Comparison of ENCODE assay signal across 26 cellular contexts in genomic region chr9:89145086-89145485, GRCh38. TPM values are rescaled to one million over a fixed set of nuclear protein-coding genes. Genes with fewer than 3 reads are reported as not detected.
"Had no signal": no experiment of that assay in that cellular context is flagged by ENCODE, and none has a peak within 500 bp of the region (broad histone marks: within the 10 kb centered on the region; RNA-seq: fewer than 3 reads in every experiment).

No MANE protein-coding gene starts in this region.

- H3K27ac Mint-ChIP-seq: activated CD4-positive, alpha-beta memory T cell treated with anti-CD3 and anti-CD28 coated beads for 36 hours; activated CD4-positive, alpha-beta T cell treated with anti-CD3 and anti-CD28 coated beads, Interleukin-2, amount 10 ng/mL, durations not matched to agents 24 days and 14 days; brain; natural killer cell treated with Interleukin-12 subunit alpha and Interleukin-12 subunit beta and Interleukin-15 and Interleukin-18, amount 100 ng/mL, for 72 hours had no signal

- DNase-seq: activated CD4-positive, alpha-beta memory T cell treated with anti-CD3 and anti-CD28 coated beads for 36 hours; activated CD4-positive, alpha-beta T cell treated with anti-CD3 and anti-CD28 coated beads, Interleukin-2, amount 10 ng/mL, durations not matched to agents 24 days and 14 days; activated CD4-positive, CD25-positive, alpha-beta regulatory T cell treated with anti-CD3 and anti-CD28 coated beads, Interleukin-2, amount 50 U/mL, for 72 hours; activated CD8-positive, alpha-beta memory T cell treated with anti-CD3 and anti-CD28 coated beads, Interleukin-2, amount 50 U/mL, for 4 hours; activated gamma-delta T cell; activated naive CD4-positive, alpha-beta T cell treated with anti-CD3 and anti-CD28 coated beads, Interleukin-2, amount 50 U/mL, for 16 hours; activated T-cell treated with anti-CD3 and anti-CD28 coated beads, Interleukin-2, amount 50 U/mL, for 1 hour; cortex of kidney; left lung; lower lobe of right lung; mesendoderm; mucosa of descending colon; right cardiac atrium; stimulated activated CD4-positive, alpha-beta T cell treated with anti-CD3 and anti-CD28 coated beads, Interleukin-4, amount 100 ng/mL, for 1 hour; stimulated activated naive CD8-positive, alpha-beta T cell treated with anti-CD3 and anti-CD28 coated beads, Interleukin-15, Interleukin-2, amounts not matched to agents 100 U/mL and 50 U/mL, for 24 hours; T-helper 1 cell; trophoblast cell; WERI-Rb-1 had no signal

- H3K9me3 Mint-ChIP-seq: activated CD4-positive, alpha-beta memory T cell treated with anti-CD3 and anti-CD28 coated beads for 36 hours; activated CD4-positive, alpha-beta T cell treated with anti-CD3 and anti-CD28 coated beads, Interleukin-2, amount 10 ng/mL, durations not matched to agents 24 days and 14 days; natural killer cell treated with Interleukin-12 subunit alpha and Interleukin-12 subunit beta and Interleukin-15 and Interleukin-18, amount 100 ng/mL, for 72 hours had no signal

- H3K36me3 ChIP-seq: left lung, lower lobe of right lung, thoracic aorta, WERI-Rb-1 had no signal

- H3K4me1 Mint-ChIP-seq: activated CD4-positive, alpha-beta T cell treated with anti-CD3 and anti-CD28 coated beads, Interleukin-2, amount 10 ng/mL, durations not matched to agents 24 days and 14 days had no signal

- H3K27ac ChIP-seq: left lung, lower lobe of right lung, thoracic aorta, WERI-Rb-1 had no signal

- FAIRE-seq: endothelial cell of umbilical vein, frontal cortex, TTC549, urothelium cell line had no signal

- H3K4me1 ChIP-seq: left lung, lower lobe of right lung had no signal

- H3K27me3 ChIP-seq: left lung had no signal

- H3K4me3 ChIP-seq: left lung, lower lobe of right lung, mucosa of descending colon, thoracic aorta had no signal

- H3K36me3 Mint-ChIP-seq: activated CD4-positive, alpha-beta memory T cell treated with anti-CD3 and anti-CD28 coated beads for 36 hours; natural killer cell treated with Interleukin-12 subunit alpha and Interleukin-12 subunit beta and Interleukin-15 and Interleukin-18, amount 100 ng/mL, for 72 hours had no signal

- H3K9me3 ChIP-seq: left lung, lower lobe of right lung, mucosa of descending colon, thoracic aorta had no signal

- H3K27me3 Mint-ChIP-seq: brain had no signal

- H3K4me3 Mint-ChIP-seq: activated CD4-positive, alpha-beta memory T cell treated with anti-CD3 and anti-CD28 coated beads for 36 hours; activated CD4-positive, alpha-beta T cell treated with anti-CD3 and anti-CD28 coated beads, Interleukin-2, amount 10 ng/mL, durations not matched to agents 24 days and 14 days; natural killer cell treated with Interleukin-12 subunit alpha and Interleukin-12 subunit beta and Interleukin-15 and Interleukin-18, amount 100 ng/mL, for 72 hours had no signal

RNA-seq across cellular contexts. Expression of gene SHC3, which starts 33.5 kb away (rescaled TPM):
- total RNA-seq: activated CD4-positive, alpha-beta memory T cell treated with anti-CD3 and anti-CD28 coated beads for 36 hours; activated CD4-positive, alpha-beta T cell treated with anti-CD3 and anti-CD28 coated beads, Interleukin-2, amount 10 ng/mL, durations not matched to agents 24 days and 14 days; activated CD8-positive, alpha-beta memory T cell treated with anti-CD3 and anti-CD28 coated beads for 36 hours; natural killer cell treated with Interleukin-12 subunit alpha and Interleukin-12 subunit beta and Interleukin-15 and Interleukin-18, amount 100 ng/mL, for 72 hours had no signal
